In genomic region chr9:131801811-131802210, GRCh38 we compare ENCODE assay signal across 17 cellular contexts.
DNase-seq lines count a peak whose midpoint lies in the region; ATAC-seq and TF ChIP-seq lines count a peak whose summit lies in the region.
"Had no signal": no experiment of that assay in that cellular context is flagged by ENCODE, and none has a peak within 500 bp of the region (broad histone marks: within the 10 kb centered on the region; RNA-seq: fewer than 3 reads in every experiment).

No MANE protein-coding gene starts in this region.

- POLR2A ChIA-PET in HCT116 (lab: Charles Lee): no interaction called here

- TF ChIP-seq CTCF in HCT116 (IDR thresholded peaks at IDR 0.05 in 2 of 3, conservative IDR thresholded peaks at IDR 0.05 in 1 of 3; ENCODE audit: borderline replicate concordance in 1 of 3, insufficient read depth in 1 of 3, low read depth in 2 of 3, low read length in 2 of 3): peak in 2 of 3 experiments; percentile 18 to 20; a peak in 1 of 6 replicates
- no peak for TF ChIP-seq CTCF in chondrocyte (IDR thresholded peaks at IDR 0.05)
- TF ChIP-seq CTCF in neural crest cell (conservative IDR thresholded peaks at IDR 0.05): no peak

- H3K4me3 Mint-ChIP-seq in chondrocyte (ENCODE audit: unreplicated experiment): no peak overlapping the region
- peak overlapping the region; percentile 1 for H3K4me3 Mint-ChIP-seq in neural crest cell
- no peak overlapping the region for H3K4me3 Mint-ChIP-seq in immature natural killer cell
- H3K4me3 Mint-ChIP-seq: CD8-positive, alpha-beta memory T cell had no signal

- CTCF ChIA-PET in HCT116 (lab: Charles Lee): interaction anchor here (0.6 kb wide), 1 partner anchor 608 kb away, joined by 3 read pairs; the partner anchor contains the start of gene CFAP77

- no peak overlapping the region for H3K4me3 ChIP-seq in HCT116 (replicated peaks in 1 of 2; ENCODE audit: low read depth in 1 of 2, low read length in 2 of 2)
- H3K4me3 ChIP-seq: A549; BLaER1 treated with 17β-estradiol and CSF1 and Interleukin-3, amounts not matched to agents 10 nM and 100 nM; HAP-1; SJSA1 had no signal

- no TSS peak for BruUV-seq in HCT116 (replicated peaks; lab: Mats Ljungman, UMichigan)

- no peaks in the 10 kb centered on the region for H3K36me3 Mint-ChIP-seq in chondrocyte (ENCODE audit: low read depth)
- no peaks in the 10 kb centered on the region for H3K36me3 Mint-ChIP-seq in neural crest cell (ENCODE audit: low read depth)
- H3K36me3 Mint-ChIP-seq in immature natural killer cell: no peaks in the 10 kb centered on the region

- H3K9ac ChIP-seq in HCT116 (ENCODE audit: low read length): no peak overlapping the region
- H3K9ac ChIP-seq: BLaER1 treated with 17β-estradiol and CSF1 and Interleukin-3, amounts not matched to agents 10 nM and 100 nM had no signal

- H3K27ac Mint-ChIP-seq in chondrocyte (ENCODE audit: unreplicated experiment): no peak overlapping the region
- peak overlapping the region; percentile 81 for H3K27ac Mint-ChIP-seq in neural crest cell (ENCODE audit: unreplicated experiment)
- H3K27ac Mint-ChIP-seq in immature natural killer cell: no peak overlapping the region
- H3K27ac Mint-ChIP-seq: CD8-positive, alpha-beta memory T cell had no signal

- peak; percentile 34 for DNase-seq in ELF-1 (ENCODE audit: low read depth, low spot score)
- DNase-seq in HCT116 (ENCODE audit: low read depth, low spot score): no peak
- peak; percentile 26 for DNase-seq in chondrocyte (ENCODE audit: low spot score)
- DNase-seq in neural crest cell (ENCODE audit: low read depth, low spot score): peak; percentile 26
- no peak for DNase-seq in activated CD4-positive, CD25-positive, alpha-beta regulatory T cell treated with anti-CD3 and anti-CD28 coated beads, Interleukin-2, amount 50 U/mL, for 72 hours
- DNase-seq in stimulated activated CD4-positive, alpha-beta T cell treated with anti-CD3 and anti-CD28 coated beads, Interleukin-2, amount 100 ng/mL, for 24 hours: no peak
- no peak for DNase-seq in immature natural killer cell
- DNase-seq: CD8-positive, alpha-beta memory T cell; DMS79 treated with DMSO at 0.1 percent for 48 hours; NCI-H187; NCI-H2171 treated with DMSO at 0.1 percent for 48 hours; NCI-H748 treated with DMSO at 0.1 percent for 48 hours had no signal

- intact Hi-C loops in HCT116 (cut with micrococcal nuclease): no loop called here

- no peaks in the 10 kb centered on the region for H3K9me2 ChIP-seq in HCT116 (ENCODE audit: insufficient read depth)

- peaks cover 78% of the 10 kb centered on the region for H3K27me3 Mint-ChIP-seq in chondrocyte (ENCODE audit: low read depth)
- peaks cover 6% of the 10 kb centered on the region for H3K27me3 Mint-ChIP-seq in neural crest cell (ENCODE audit: low read depth)
- peaks cover 2 to 13% (median 9%) of the 10 kb centered on the region in 3 donors for H3K27me3 Mint-ChIP-seq in immature natural killer cell (ENCODE audit: low read depth in 3 of 3)

- no peak overlapping the region for H3K4me2 ChIP-seq in HCT116 (ENCODE audit: low read length)
- H3K4me2 ChIP-seq: A549; BLaER1 treated with 17β-estradiol and CSF1 and Interleukin-3, amounts not matched to agents 10 nM and 100 nM had no signal

- peak; percentile 46; the same call in 1 of the 2 replicates for ATAC-seq in HCT116
- ATAC-seq: A549 had no signal

- H3K27ac ChIP-seq in HCT116 (ENCODE audit: low read depth, low read length): no peak overlapping the region
- H3K27ac ChIP-seq: A549; BLaER1 treated with 17β-estradiol and CSF1 and Interleukin-3, amounts not matched to agents 10 nM and 100 nM; RWPE1; SJSA1 had no signal

- TF ChIP-seq RAD21 in HCT116 (IDR thresholded peaks at IDR 0.05; ENCODE audit: low read depth): no peak

- H3K4me1 Mint-ChIP-seq in chondrocyte (ENCODE audit: low read depth) (no peaks in the 10 kb centered on the region), neural crest cell (peaks cover 47% of the 10 kb centered on the region), immature natural killer cell (no peaks in the 10 kb centered on the region)
- H3K4me1 Mint-ChIP-seq: CD8-positive, alpha-beta memory T cell had no signal

- H3K36me3 ChIP-seq in HCT116 (ENCODE audit: control insufficient read depth in 1 of 2, insufficient read depth in 2 of 2, low read length in 2 of 2): no peaks in the 10 kb centered on the region
- H3K36me3 ChIP-seq: BLaER1 treated with 17β-estradiol and CSF1 and Interleukin-3, amounts not matched to agents 10 nM and 100 nM; HAP-1; SJSA1 had no signal

- H4K20me1 ChIP-seq in HCT116 (ENCODE audit: insufficient read depth): no peaks in the 10 kb centered on the region

- RAD21 ChIA-PET in HCT116 (lab: Charles Lee; ENCODE audit: low non-redundant PET in 1 of 2, low total read pairs in 2 of 2, uncharacterized antibody in 2 of 2, unreplicated experiment in 2 of 2): no interaction called here

- no peaks in the 10 kb centered on the region for H3K9me3 Mint-ChIP-seq in chondrocyte (ENCODE audit: low read depth)
- no peaks in the 10 kb centered on the region for H3K9me3 Mint-ChIP-seq in neural crest cell
- peaks cover 0 to 1% (median 0%) of the 10 kb centered on the region in 6 donors for H3K9me3 Mint-ChIP-seq in immature natural killer cell

- H2AFZ ChIP-seq in HCT116 (ENCODE audit: low read depth, low read length, poor library complexity, severe bottlenecking): no peak overlapping the region

- no peak for TF ChIP-seq POLR2A in HCT116 (IDR thresholded peaks at IDR 0.05; ENCODE audit: borderline replicate concordance, extremely low read depth, insufficient read depth, insufficient read length)

- peaks cover 56% of the 10 kb centered on the region for H3K27me3 ChIP-seq in HCT116 (ENCODE audit: insufficient read depth, low read length)
- H3K27me3 ChIP-seq: BLaER1 treated with 17β-estradiol and CSF1 and Interleukin-3, amounts not matched to agents 10 nM and 100 nM; SJSA1 had no signal

- no peaks in the 10 kb centered on the region for H3K4me1 ChIP-seq in HCT116 (ENCODE audit: control insufficient read depth in 1 of 2, insufficient read depth in 2 of 2, low read length in 2 of 2)
- H3K4me1 ChIP-seq: A549; BLaER1 treated with 17β-estradiol and CSF1 and Interleukin-3, amounts not matched to agents 10 nM and 100 nM; HAP-1; SJSA1 had no signal

- no peaks in the 10 kb centered on the region for H3K79me2 ChIP-seq in HCT116 (ENCODE audit: insufficient read depth, low read length)

- no peaks in the 10 kb centered on the region for H3K9me3 ChIP-seq in HCT116 (ENCODE audit: control insufficient read depth in 1 of 2, insufficient read depth in 1 of 2, low read depth in 1 of 2, low read length in 2 of 2)
- H3K9me3 ChIP-seq: A549; BLaER1 treated with 17β-estradiol and CSF1 and Interleukin-3, amounts not matched to agents 10 nM and 100 nM; HAP-1; SJSA1 had no signal

TF ChIP-seq in HCT116, 20 proteins besides CTCF, POLR2A, EP300 and RAD21:
- no peak for TF ChIP-seq CEBPB (IDR thresholded peaks at IDR 0.05; ENCODE audit: low read depth)
- no peak for TF ChIP-seq EZH2phosphoT487 (IDR thresholded peaks at IDR 0.05; ENCODE audit: borderline replicate concordance)
- TF ChIP-seq, protein P1, sequence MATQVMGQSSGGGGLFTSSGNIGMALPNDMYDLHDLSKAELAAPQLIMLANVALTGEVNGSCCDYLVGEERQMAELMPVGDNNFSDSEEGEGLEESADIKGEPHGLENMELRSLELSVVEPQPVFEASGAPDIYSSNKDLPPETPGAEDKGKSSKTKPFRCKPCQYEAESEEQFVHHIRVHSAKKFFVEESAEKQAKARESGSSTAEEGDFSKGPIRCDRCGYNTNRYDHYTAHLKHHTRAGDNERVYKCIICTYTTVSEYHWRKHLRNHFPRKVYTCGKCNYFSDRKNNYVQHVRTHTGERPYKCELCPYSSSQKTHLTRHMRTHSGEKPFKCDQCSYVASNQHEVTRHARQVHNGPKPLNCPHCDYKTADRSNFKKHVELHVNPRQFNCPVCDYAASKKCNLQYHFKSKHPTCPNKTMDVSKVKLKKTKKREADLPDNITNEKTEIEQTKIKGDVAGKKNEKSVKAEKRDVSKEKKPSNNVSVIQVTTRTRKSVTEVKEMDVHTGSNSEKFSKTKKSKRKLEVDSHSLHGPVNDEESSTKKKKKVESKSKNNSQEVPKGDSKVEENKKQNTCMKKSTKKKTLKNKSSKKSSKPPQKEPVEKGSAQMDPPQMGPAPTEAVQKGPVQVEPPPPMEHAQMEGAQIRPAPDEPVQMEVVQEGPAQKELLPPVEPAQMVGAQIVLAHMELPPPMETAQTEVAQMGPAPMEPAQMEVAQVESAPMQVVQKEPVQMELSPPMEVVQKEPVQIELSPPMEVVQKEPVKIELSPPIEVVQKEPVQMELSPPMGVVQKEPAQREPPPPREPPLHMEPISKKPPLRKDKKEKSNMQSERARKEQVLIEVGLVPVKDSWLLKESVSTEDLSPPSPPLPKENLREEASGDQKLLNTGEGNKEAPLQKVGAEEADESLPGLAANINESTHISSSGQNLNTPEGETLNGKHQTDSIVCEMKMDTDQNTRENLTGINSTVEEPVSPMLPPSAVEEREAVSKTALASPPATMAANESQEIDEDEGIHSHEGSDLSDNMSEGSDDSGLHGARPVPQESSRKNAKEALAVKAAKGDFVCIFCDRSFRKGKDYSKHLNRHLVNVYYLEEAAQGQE (IDR thresholded peaks at IDR 0.05; ENCODE audit: low read depth): no peak
- no peak for TF ChIP-seq TCF7L2 (IDR thresholded peaks at IDR 0.05; ENCODE audit: borderline replicate concordance, extremely low read depth, insufficient read depth, insufficient read length)

Comparison
In these comparisons a context has a peak if more than half of its experiments do, and no peak if none do; other contexts are left out.
1. DNase-seq: peak in ELF-1 (single experiment), chondrocyte (single experiment) and neural crest cell (single experiment); none in HCT116 (single experiment), activated CD4-positive, CD25-positive, alpha-beta regulatory T cell treated with anti-CD3 and anti-CD28 coated beads, Interleukin-2, amount 50 U/mL, for 72 hours (single experiment), stimulated activated CD4-positive, alpha-beta T cell treated with anti-CD3 and anti-CD28 coated beads, Interleukin-2, amount 100 ng/mL, for 24 hours (0 of 2) and immature natural killer cell (0 of 3).
2. CTCF ChIP-seq: peak in HCT116 (2 of 3); none in chondrocyte (single experiment) and neural crest cell (single experiment).